Comparison of ENCODE assay signal across 17 cellular contexts in the genomic region with DNA sequence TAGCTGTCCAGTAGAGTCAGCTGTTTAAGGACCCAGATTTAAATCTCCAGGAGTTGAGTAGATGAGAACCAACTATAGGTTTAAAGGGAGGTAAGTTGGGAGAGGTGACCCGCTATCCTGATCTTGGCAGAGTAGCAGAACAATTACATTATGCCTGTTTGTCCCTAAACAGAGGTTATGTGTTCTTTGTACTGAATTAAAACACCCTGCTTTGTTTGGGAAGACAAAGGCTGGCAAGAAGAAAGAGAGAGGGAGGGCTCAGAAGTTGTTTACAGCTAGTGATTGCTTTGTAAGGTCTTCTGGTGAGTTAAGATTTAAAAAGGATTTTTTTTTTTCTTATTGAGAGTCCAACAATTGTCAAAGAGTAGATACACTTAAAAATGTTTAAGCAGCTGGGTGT. TPM values are rescaled to one million over a fixed set of nuclear protein-coding genes. Genes with fewer than 3 reads are reported as not detected.
DNase-seq lines count a peak whose midpoint lies in the region; ATAC-seq, FAIRE-seq and TF ChIP-seq lines count a peak whose summit lies in the region.
"Had no signal": no experiment of that assay in that cellular context is flagged by ENCODE, and none has a peak within 500 bp of the region (broad histone marks: within the 10 kb centered on the region; RNA-seq: fewer than 3 reads in every experiment).

No MANE protein-coding gene starts in this region.

- ATAC-seq in CD4-positive, alpha-beta T cell (ENCODE audit: poor library complexity): no peak
- ATAC-seq in T-helper 17 cell (no peak), GM21390 (IDR thresholded peaks at IDR 0.05; ENCODE audit: unreplicated experiment) (no peak)
- ATAC-seq: A549 had no signal

- no peaks in the 10 kb centered on the region for H3K9me3 Mint-ChIP-seq in CD4-positive, alpha-beta T cell
- no peaks in the 10 kb centered on the region for H3K9me3 Mint-ChIP-seq in endodermal cell

- DNase-seq in CD4-positive, alpha-beta T cell: no peak
- DNase-seq in T-helper 17 cell (no peak), endodermal cell (no peak), pons (ENCODE audit: low spot score) (peak; percentile 91), GM10248 (ENCODE audit: extremely low spot score) (no peak), small intestine (no peak)
- DNase-seq: Caco-2, HCEC 1CT, NCI-H1105 treated with DMSO at 0.1 percent for 48 hours, NCI-H187, NCI-H226, NCI-H526, OCI-M1, SHP77 treated with DMSO at 0.1 percent for 48 hours had no signal

- no peaks in the 10 kb centered on the region for H3K9me3 ChIP-seq in CD4-positive, alpha-beta T cell (ENCODE audit: control insufficient read depth, low read length)
- H3K9me3 ChIP-seq in T-helper 17 cell (ENCODE audit: control insufficient read depth, low read length, poor library complexity, severe bottlenecking): no peaks in the 10 kb centered on the region
- H3K9me3 ChIP-seq in endodermal cell (ENCODE audit: control insufficient read depth, low read length): no peaks in the 10 kb centered on the region
- H3K9me3 ChIP-seq in small intestine (ENCODE audit: control insufficient read depth, low read depth): no peaks in the 10 kb centered on the region
- H3K9me3 ChIP-seq: A549, Caco-2 had no signal

- peak overlapping the region; percentile 63 for H3K27ac Mint-ChIP-seq in CD4-positive, alpha-beta T cell
- H3K27ac Mint-ChIP-seq in T-helper 17 cell (peak overlapping the region; percentile 6), endodermal cell (peak overlapping the region; percentile 12)

- peaks cover 66% of the 10 kb centered on the region for H3K36me3 Mint-ChIP-seq in CD4-positive, alpha-beta T cell (ENCODE audit: low read depth)
- H3K36me3 Mint-ChIP-seq in T-helper 17 cell (ENCODE audit: low read depth): peaks cover 4% of the 10 kb centered on the region
- H3K36me3 Mint-ChIP-seq in endodermal cell (ENCODE audit: low read depth): peaks cover 50% of the 10 kb centered on the region

- POLR2A ChIA-PET in CD4-positive, alpha-beta T cell (lab: Charles Lee): interaction anchor here (0.5 kb wide), 1 partner anchor 51 kb away, joined by 3 read pairs; no protein-coding TSS in a partner anchor
- POLR2A ChIA-PET in GM10248 (lab: Yijun Ruan, JAX): no interaction called here

- CTCF ChIA-PET in CD4-positive, alpha-beta T cell (lab: Charles Lee): interaction anchor here (0.8 kb wide), 1 partner anchor 21 kb away, joined by 3 read pairs; no protein-coding TSS in a partner anchor
- CTCF ChIA-PET in GM10248 (lab: Yijun Ruan, JAX): no interaction called here

- FAIRE-seq in small intestine (lab: Jason Lieb, UNC): no peak
- FAIRE-seq: A549 had no signal

- no peaks in the 10 kb centered on the region for H3K27me3 ChIP-seq in CD4-positive, alpha-beta T cell (ENCODE audit: control insufficient read depth, insufficient read depth, low read length)
- H3K27me3 ChIP-seq in endodermal cell (ENCODE audit: control insufficient read depth, insufficient read depth, low read length, poor library complexity, severe bottlenecking): no peaks in the 10 kb centered on the region
- H3K27me3 ChIP-seq in small intestine (ENCODE audit: control insufficient read depth in 2 of 2, insufficient read depth in 2 of 2, low read length in 2 of 2): no peaks in the 10 kb centered on the region

- H3K4me1 ChIP-seq in endodermal cell (ENCODE audit: control insufficient read depth, insufficient read depth, low read length) (no peaks in the 10 kb centered on the region), small intestine (ENCODE audit: control insufficient read depth in 2 of 2, insufficient read depth in 1 of 2, low read depth in 1 of 2, low read length in 1 of 2) (no peaks in the 10 kb centered on the region)

- WGBS in endodermal cell (ENCODE audit: insufficient coverage in 1 of 2, insufficient read length in 1 of 2), 2 experiments: 88 to 100% methylated on average over 1 of the region's 1 CpG
- WGBS in small intestine, 3 donors: 97 to 100% (median 98%) methylated on average over 1 of the region's 1 CpG

- peaks cover 27% of the 10 kb centered on the region for H3K4me1 Mint-ChIP-seq in CD4-positive, alpha-beta T cell (ENCODE audit: low read depth)
- peaks cover 14% of the 10 kb centered on the region for H3K4me1 Mint-ChIP-seq in T-helper 17 cell
- H3K4me1 Mint-ChIP-seq in endodermal cell: peaks cover 6% of the 10 kb centered on the region

- intact Hi-C loops in CD4-positive, alpha-beta T cell (cut with DNase I, micrococcal nuclease): no loop called here

- H3K4me3 ChIP-seq in endodermal cell (ENCODE audit: low read length) (no peak overlapping the region), small intestine (ENCODE audit: low read depth in 1 of 2, low read length in 2 of 2) (no peak overlapping the region)
- H3K4me3 ChIP-seq: A549 had no signal

- no peak for TF ChIP-seq CTCF in CD4-positive, alpha-beta T cell (IDR thresholded peaks at IDR 0.05)
- TF ChIP-seq CTCF in endodermal cell (conservative IDR thresholded peaks at IDR 0.05): no peak
- TF ChIP-seq CTCF in GM10248 (IDR thresholded peaks at IDR 0.05; ENCODE audit: control extremely low read depth, extremely low read depth, low read depth, missing control alignments): no peak

- no peak overlapping the region for H3K9ac ChIP-seq in endodermal cell (ENCODE audit: extremely low read depth, low read length, poor library complexity, severe bottlenecking)

- no peaks in the 10 kb centered on the region for H3K27me3 Mint-ChIP-seq in CD4-positive, alpha-beta T cell
- H3K27me3 Mint-ChIP-seq in T-helper 17 cell (no peaks in the 10 kb centered on the region), endodermal cell (ENCODE audit: insufficient read depth) (no peaks in the 10 kb centered on the region)

- H3K36me3 ChIP-seq in endodermal cell (ENCODE audit: control insufficient read depth, insufficient read depth, low read length): peaks cover 57% of the 10 kb centered on the region
- peaks cover 2 to 6% of the 10 kb centered on the region in 2 donors for H3K36me3 ChIP-seq in small intestine (ENCODE audit: control insufficient read depth in 2 of 2, insufficient read depth in 2 of 2, low read length in 2 of 2)

- no peak overlapping the region for H3K27ac ChIP-seq in CD4-positive, alpha-beta T cell (ENCODE audit: low read depth, low read length)
- H3K27ac ChIP-seq in endodermal cell (ENCODE audit: low read depth, low read length) (no peak overlapping the region), small intestine (ENCODE audit: low read depth in 1 of 2, low read length in 1 of 2) (no peak overlapping the region)
- H3K27ac ChIP-seq: A549, C4-2B had no signal

- no peak overlapping the region for H3K4me3 Mint-ChIP-seq in CD4-positive, alpha-beta T cell
- H3K4me3 Mint-ChIP-seq in T-helper 17 cell: no peak overlapping the region
- H3K4me3 Mint-ChIP-seq in endodermal cell: no peak overlapping the region

RNA-seq across cellular contexts. Expression of a gene that starts 37.3 kb away (rescaled TPM):
- 10 to 100 TPM; 51.3 to 56.2 TPM for total RNA-seq in CD4-positive, alpha-beta T cell
- total RNA-seq in T-helper 17 cell: 10 to 100 TPM; 43.3 to 44.7 TPM
- total RNA-seq in endodermal cell: 10 to 100 TPM; 76.2 to 92.4 TPM
- 75.7 TPM for polyA plus RNA-seq in endodermal cell (2013, experiment 1 of 2)
- polyA plus RNA-seq in endodermal cell (2013, experiment 2 of 2): 76.1 TPM
- polyA plus RNA-seq in small intestine: 10 to 100 TPM in 2 of 3 donors, 1 to 10 TPM in 1; 9.2 to 26.5 (median 11.4) TPM

Comparison
In these comparisons a context has a peak if more than half of its experiments do, and no peak if none do; other contexts are left out.
1. H3K27ac Mint-ChIP-seq: peak in every context shown above with its lines; median percentile 63 in CD4-positive, alpha-beta T cell; 12 in endodermal cell; 6 in T-helper 17 cell.